ENCODE assay signal across 2 cellular contexts in the genomic region with DNA sequence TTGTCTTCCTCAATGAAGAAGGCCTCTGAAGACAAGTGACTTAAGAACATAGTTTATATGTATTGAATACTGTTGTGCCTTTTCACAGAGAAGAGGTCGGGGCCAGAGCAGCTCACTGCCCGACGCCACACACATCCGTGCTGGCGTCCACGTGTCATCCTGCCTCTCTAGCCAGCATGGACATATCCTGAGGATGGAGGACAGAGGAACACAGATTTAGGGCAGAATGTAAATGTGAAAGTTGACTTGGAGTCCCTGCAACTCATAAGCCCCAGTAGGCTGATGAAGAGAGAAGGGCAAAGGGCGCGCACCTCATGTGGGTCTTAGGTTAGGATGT.
TF ChIP-seq lines count a peak whose summit lies in the region.

No MANE protein-coding gene starts in this region.

TF ChIP-seq in HCT116, 20 proteins besides CTCF, POLR2A, EP300 and RAD21:
- TF ChIP-seq EGR1 (IDR thresholded peaks at IDR 0.05; ENCODE audit: low read depth), result no peak
- TF ChIP-seq SIN3A (IDR thresholded peaks at IDR 0.05; ENCODE audit: low read depth), result no peak
- TF ChIP-seq, protein P1, sequence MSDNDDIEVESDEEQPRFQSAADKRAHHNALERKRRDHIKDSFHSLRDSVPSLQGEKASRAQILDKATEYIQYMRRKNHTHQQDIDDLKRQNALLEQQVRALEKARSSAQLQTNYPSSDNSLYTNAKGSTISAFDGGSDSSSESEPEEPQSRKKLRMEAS (IDR thresholded peaks at IDR 0.05), result no peak
- no peak for TF ChIP-seq SP1 (IDR thresholded peaks at IDR 0.05; ENCODE audit: low read depth)
- no peak for TF ChIP-seq JUND (IDR thresholded peaks at IDR 0.05)
- no peak for TF ChIP-seq POLR2AphosphoS5 (IDR thresholded peaks at IDR 0.05; ENCODE audit: low read depth, low read length)
- no peak for TF ChIP-seq EZH2phosphoT487 (IDR thresholded peaks at IDR 0.05; ENCODE audit: borderline replicate concordance)
- TF ChIP-seq ELF1 (IDR thresholded peaks at IDR 0.05; ENCODE audit: borderline replicate concordance, low read depth), result no peak
- no peak for TF ChIP-seq TCF7L2 (IDR thresholded peaks at IDR 0.05; ENCODE audit: borderline replicate concordance, extremely low read depth, insufficient read depth, insufficient read length)
- no peak for TF ChIP-seq SRF (IDR thresholded peaks at IDR 0.05; ENCODE audit: low read depth)
- TF ChIP-seq, protein P2, sequence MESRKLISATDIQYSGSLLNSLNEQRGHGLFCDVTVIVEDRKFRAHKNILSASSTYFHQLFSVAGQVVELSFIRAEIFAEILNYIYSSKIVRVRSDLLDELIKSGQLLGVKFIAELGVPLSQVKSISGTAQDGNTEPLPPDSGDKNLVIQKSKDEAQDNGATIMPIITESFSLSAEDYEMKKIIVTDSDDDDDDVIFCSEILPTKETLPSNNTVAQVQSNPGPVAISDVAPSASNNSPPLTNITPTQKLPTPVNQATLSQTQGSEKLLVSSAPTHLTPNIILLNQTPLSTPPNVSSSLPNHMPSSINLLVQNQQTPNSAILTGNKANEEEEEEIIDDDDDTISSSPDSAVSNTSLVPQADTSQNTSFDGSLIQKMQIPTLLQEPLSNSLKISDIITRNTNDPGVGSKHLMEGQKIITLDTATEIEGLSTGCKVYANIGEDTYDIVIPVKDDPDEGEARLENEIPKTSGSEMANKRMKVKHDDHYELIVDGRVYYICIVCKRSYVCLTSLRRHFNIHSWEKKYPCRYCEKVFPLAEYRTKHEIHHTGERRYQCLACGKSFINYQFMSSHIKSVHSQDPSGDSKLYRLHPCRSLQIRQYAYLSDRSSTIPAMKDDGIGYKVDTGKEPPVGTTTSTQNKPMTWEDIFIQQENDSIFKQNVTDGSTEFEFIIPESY (IDR thresholded peaks at IDR 0.05; ENCODE audit: extremely low read depth, insufficient replicate concordance, low read length), result no peak
- TF ChIP-seq, protein P3, sequence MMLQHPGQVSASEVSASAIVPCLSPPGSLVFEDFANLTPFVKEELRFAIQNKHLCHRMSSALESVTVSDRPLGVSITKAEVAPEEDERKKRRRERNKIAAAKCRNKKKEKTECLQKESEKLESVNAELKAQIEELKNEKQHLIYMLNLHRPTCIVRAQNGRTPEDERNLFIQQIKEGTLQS (IDR thresholded peaks at IDR 0.05), result no peak
- TF ChIP-seq EZH2 (IDR thresholded peaks at IDR 0.05), result no peak
- no peak for TF ChIP-seq YY1 (IDR thresholded peaks at IDR 0.05; ENCODE audit: extremely low read depth, insufficient replicate concordance, low read depth, low read length)
- no peak for TF ChIP-seq ZNF274 (IDR thresholded peaks at IDR 0.05; ENCODE audit: low read depth, low read length)
- TF ChIP-seq CEBPB (IDR thresholded peaks at IDR 0.05; ENCODE audit: low read depth), result no peak
- TF ChIP-seq, protein P4, sequence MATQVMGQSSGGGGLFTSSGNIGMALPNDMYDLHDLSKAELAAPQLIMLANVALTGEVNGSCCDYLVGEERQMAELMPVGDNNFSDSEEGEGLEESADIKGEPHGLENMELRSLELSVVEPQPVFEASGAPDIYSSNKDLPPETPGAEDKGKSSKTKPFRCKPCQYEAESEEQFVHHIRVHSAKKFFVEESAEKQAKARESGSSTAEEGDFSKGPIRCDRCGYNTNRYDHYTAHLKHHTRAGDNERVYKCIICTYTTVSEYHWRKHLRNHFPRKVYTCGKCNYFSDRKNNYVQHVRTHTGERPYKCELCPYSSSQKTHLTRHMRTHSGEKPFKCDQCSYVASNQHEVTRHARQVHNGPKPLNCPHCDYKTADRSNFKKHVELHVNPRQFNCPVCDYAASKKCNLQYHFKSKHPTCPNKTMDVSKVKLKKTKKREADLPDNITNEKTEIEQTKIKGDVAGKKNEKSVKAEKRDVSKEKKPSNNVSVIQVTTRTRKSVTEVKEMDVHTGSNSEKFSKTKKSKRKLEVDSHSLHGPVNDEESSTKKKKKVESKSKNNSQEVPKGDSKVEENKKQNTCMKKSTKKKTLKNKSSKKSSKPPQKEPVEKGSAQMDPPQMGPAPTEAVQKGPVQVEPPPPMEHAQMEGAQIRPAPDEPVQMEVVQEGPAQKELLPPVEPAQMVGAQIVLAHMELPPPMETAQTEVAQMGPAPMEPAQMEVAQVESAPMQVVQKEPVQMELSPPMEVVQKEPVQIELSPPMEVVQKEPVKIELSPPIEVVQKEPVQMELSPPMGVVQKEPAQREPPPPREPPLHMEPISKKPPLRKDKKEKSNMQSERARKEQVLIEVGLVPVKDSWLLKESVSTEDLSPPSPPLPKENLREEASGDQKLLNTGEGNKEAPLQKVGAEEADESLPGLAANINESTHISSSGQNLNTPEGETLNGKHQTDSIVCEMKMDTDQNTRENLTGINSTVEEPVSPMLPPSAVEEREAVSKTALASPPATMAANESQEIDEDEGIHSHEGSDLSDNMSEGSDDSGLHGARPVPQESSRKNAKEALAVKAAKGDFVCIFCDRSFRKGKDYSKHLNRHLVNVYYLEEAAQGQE (IDR thresholded peaks at IDR 0.05; ENCODE audit: low read depth), result no peak
- no peak for TF ChIP-seq FOSL1 (IDR thresholded peaks at IDR 0.05; ENCODE audit: low read depth)
- TF ChIP-seq CBX3 (IDR thresholded peaks at IDR 0.05; ENCODE audit: low read depth), result no peak
- no peak for TF ChIP-seq ZFX (IDR thresholded peaks at IDR 0.05)

TF ChIP-seq in K562, 482 proteins besides CTCF, POLR2A, EP300 and RAD21:
- TF ChIP-seq ZNF77 (CRISPR knock-in tag; IDR thresholded peaks at IDR 0.05), result no peak
- TF ChIP-seq ZNF76 (CRISPR knock-in tag; IDR thresholded peaks at IDR 0.05; ENCODE audit: borderline replicate concordance), result no peak
- TF ChIP-seq ZNF644 (tag; IDR thresholded peaks at IDR 0.05; ENCODE audit: low read depth), result no peak
- TF ChIP-seq, protein P5, sequence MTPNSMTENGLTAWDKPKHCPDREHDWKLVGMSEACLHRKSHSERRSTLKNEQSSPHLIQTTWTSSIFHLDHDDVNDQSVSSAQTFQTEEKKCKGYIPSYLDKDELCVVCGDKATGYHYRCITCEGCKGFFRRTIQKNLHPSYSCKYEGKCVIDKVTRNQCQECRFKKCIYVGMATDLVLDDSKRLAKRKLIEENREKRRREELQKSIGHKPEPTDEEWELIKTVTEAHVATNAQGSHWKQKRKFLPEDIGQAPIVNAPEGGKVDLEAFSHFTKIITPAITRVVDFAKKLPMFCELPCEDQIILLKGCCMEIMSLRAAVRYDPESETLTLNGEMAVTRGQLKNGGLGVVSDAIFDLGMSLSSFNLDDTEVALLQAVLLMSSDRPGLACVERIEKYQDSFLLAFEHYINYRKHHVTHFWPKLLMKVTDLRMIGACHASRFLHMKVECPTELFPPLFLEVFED (CRISPR knock-in tag; conservative IDR thresholded peaks at IDR 0.05), result no peak
- no peak for TF ChIP-seq ZBTB1 (CRISPR knock-in tag; IDR thresholded peaks at IDR 0.05; ENCODE audit: borderline replicate concordance, low read depth)
- no peak for TF ChIP-seq ZNF584 (CRISPR knock-in tag; IDR thresholded peaks at IDR 0.05; ENCODE audit: low read depth)
- TF ChIP-seq, protein P6, sequence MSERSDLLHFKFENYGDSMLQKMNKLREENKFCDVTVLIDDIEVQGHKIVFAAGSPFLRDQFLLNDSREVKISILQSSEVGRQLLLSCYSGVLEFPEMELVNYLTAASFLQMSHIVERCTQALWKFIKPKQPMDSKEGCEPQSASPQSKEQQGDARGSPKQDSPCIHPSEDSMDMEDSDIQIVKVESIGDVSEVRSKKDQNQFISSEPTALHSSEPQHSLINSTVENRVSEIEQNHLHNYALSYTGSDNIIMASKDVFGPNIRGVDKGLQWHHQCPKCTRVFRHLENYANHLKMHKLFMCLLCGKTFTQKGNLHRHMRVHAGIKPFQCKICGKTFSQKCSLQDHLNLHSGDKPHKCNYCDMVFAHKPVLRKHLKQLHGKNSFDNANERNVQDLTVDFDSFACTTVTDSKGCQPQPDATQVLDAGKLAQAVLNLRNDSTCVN (CRISPR knock-in tag; IDR thresholded peaks at IDR 0.05), result no peak
- TF ChIP-seq ZNF146 (CRISPR knock-in tag; IDR thresholded peaks at IDR 0.05; ENCODE audit: unreplicated experiment), result no peak
- no peak for TF ChIP-seq HDAC8 (tag; IDR thresholded peaks at IDR 0.05)
- no peak for TF ChIP-seq SMARCC2 (IDR thresholded peaks at IDR 0.05; ENCODE audit: low read depth)
- TF ChIP-seq CXXC5 (CRISPR knock-in tag; IDR thresholded peaks at IDR 0.05), result no peak
- TF ChIP-seq, protein P7, sequence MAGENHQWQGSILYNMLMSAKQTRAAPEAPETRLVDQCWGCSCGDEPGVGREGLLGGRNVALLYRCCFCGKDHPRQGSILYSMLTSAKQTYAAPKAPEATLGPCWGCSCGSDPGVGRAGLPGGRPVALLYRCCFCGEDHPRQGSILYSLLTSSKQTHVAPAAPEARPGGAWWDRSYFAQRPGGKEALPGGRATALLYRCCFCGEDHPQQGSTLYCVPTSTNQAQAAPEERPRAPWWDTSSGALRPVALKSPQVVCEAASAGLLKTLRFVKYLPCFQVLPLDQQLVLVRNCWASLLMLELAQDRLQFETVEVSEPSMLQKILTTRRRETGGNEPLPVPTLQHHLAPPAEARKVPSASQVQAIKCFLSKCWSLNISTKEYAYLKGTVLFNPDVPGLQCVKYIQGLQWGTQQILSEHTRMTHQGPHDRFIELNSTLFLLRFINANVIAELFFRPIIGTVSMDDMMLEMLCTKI (IDR thresholded peaks at IDR 0.05; ENCODE audit: partially characterized antibody), result no peak
- no peak for TF ChIP-seq CHD4 (IDR thresholded peaks at IDR 0.05; ENCODE audit: insufficient read depth, insufficient replicate concordance, low read depth, low read length, poor library complexity, severe bottlenecking)
- TF ChIP-seq, protein P8, sequence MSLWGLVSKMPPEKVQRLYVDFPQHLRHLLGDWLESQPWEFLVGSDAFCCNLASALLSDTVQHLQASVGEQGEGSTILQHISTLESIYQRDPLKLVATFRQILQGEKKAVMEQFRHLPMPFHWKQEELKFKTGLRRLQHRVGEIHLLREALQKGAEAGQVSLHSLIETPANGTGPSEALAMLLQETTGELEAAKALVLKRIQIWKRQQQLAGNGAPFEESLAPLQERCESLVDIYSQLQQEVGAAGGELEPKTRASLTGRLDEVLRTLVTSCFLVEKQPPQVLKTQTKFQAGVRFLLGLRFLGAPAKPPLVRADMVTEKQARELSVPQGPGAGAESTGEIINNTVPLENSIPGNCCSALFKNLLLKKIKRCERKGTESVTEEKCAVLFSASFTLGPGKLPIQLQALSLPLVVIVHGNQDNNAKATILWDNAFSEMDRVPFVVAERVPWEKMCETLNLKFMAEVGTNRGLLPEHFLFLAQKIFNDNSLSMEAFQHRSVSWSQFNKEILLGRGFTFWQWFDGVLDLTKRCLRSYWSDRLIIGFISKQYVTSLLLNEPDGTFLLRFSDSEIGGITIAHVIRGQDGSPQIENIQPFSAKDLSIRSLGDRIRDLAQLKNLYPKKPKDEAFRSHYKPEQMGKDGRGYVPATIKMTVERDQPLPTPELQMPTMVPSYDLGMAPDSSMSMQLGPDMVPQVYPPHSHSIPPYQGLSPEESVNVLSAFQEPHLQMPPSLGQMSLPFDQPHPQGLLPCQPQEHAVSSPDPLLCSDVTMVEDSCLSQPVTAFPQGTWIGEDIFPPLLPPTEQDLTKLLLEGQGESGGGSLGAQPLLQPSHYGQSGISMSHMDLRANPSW (CRISPR knock-in tag; IDR thresholded peaks at IDR 0.05), result no peak
- no peak for TF ChIP-seq ADNP (tag; IDR thresholded peaks at IDR 0.05)
- no peak for TF ChIP-seq ZC3H8 (IDR thresholded peaks at IDR 0.05)
- no peak for TF ChIP-seq MCM3 (IDR thresholded peaks at IDR 0.05)
- TF ChIP-seq PYGO2 (tag; IDR thresholded peaks at IDR 0.05), result no peak
- no peak for TF ChIP-seq ETV5 (CRISPR knock-in tag; IDR thresholded peaks at IDR 0.05; ENCODE audit: low read depth)
- no peak for TF ChIP-seq TAF7 (tag; IDR thresholded peaks at IDR 0.05)
